Comparison of ENCODE assay signal across 8 cellular contexts in the genomic region with DNA sequence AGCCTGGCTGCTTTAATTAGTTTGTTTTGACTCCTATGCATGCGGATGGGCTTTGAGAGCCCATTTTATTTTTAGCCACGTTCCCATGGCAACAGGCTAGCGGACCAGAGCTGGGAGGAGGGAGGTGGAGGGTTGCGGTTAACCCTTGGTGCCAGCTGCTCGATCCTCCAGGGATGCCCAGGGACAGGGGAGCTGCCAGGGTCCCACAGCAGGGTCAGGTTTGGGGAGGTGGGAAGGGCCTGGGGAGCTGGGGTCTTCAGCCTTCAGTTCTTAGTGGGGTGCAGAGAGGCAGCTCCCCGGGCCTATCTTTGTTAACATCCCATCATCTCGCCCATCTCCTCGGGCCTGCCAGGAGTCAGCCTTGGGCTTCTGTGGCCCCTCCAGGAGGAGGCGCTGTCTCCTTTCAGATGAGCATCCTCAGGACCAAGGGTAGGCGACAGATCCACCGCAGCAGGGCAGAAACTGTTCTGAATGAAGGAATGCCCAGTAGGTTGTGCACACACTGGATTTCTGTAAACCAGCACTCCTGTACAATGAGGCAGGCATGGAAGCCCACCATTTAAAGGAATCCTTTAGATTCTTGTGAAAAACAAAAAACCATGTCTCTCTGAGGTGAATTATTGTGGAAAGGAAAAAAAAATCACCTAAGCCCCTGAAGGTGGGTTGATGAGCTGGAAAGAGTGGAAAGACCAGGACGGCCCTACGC.
DNase-seq lines count a peak whose midpoint lies in the region; ATAC-seq, FAIRE-seq and TF ChIP-seq lines count a peak whose summit lies in the region.

No MANE protein-coding gene starts in this region.

- H3K9me3 Mint-ChIP-seq in activated CD4-positive, alpha-beta T cell treated with anti-CD3 and anti-CD28 coated beads, Interleukin-2, amount 10 ng/mL, durations not matched to agents 24 days and 14 days, result no peaks in the 10 kb centered on the region

- intact Hi-C loops in activated CD4-positive, alpha-beta T cell treated with anti-CD3 and anti-CD28 coated beads, Interleukin-2, amount 10 ng/mL, durations not matched to agents 24 days and 14 days (cut with micrococcal nuclease), result loop anchor here (1.0 to 5.0 kb wide), 5 partner anchors 17 to 445 kb away; partner anchors contain the start of gene PIM1
- intact Hi-C loops in right lobe of liver (cut with DNase I), result loop anchor here (10.0 kb wide), 2 partner anchors 79 to 249 kb away; no protein-coding TSS in a partner anchor

- H3K4me3 ChIP-seq in A549, result no peak overlapping the region
- no peak overlapping the region for H3K4me3 ChIP-seq in right lobe of liver

- CTCF ChIA-PET in A549 (lab: Yijun Ruan, JAX), result interaction anchor here (0.6 to 14.0 kb wide), 52 partner anchors 7 to 473 kb away, joined by 3 to 137 read pairs (median 3); partner anchors contain the start of genes C6orf89, ETV7, PI16 and PPIL1

- no peak for FAIRE-seq in A549 (lab: Jason Lieb, UNC)

- TF ChIP-seq POLR2A in A549 (IDR thresholded peaks at IDR 0.05; ENCODE audit: low read length), result no peak
- TF ChIP-seq POLR2A in GM18505 (IDR thresholded peaks at IDR 0.05; ENCODE audit: borderline replicate concordance, extremely low read depth, insufficient read depth, insufficient read length), result no peak
- no peak for TF ChIP-seq POLR2A in right lobe of liver (IDR thresholded peaks at IDR 0.05)

- POLR2A ChIA-PET in A549 (lab: Yijun Ruan, JAX), result no interaction called here

- no peaks in the 10 kb centered on the region for H3K36me3 Mint-ChIP-seq in activated CD4-positive, alpha-beta T cell treated with anti-CD3 and anti-CD28 coated beads, Interleukin-2, amount 10 ng/mL, durations not matched to agents 24 days and 14 days (ENCODE audit: low read depth)

- no peaks in the 10 kb centered on the region for H3K9me3 ChIP-seq in A549
- no peaks in the 10 kb centered on the region for H3K9me3 ChIP-seq in right lobe of liver

- peak; percentile 68 for TF ChIP-seq CTCF in A549 (IDR thresholded peaks at IDR 0.05)
- TF ChIP-seq CTCF in right lobe of liver (IDR thresholded peaks at IDR 0.05), result peak; percentile 70 to 91 (median 82)

- H3K27me3 Mint-ChIP-seq in activated CD4-positive, alpha-beta T cell treated with anti-CD3 and anti-CD28 coated beads, Interleukin-2, amount 10 ng/mL, durations not matched to agents 24 days and 14 days, result no peaks in the 10 kb centered on the region

- 39% methylated on average over 7 of the region's 13 CpGs for WGBS in A549 (ENCODE audit: missing lambda C conversion rate)
- 14% methylated on average over 7 of the region's 13 CpGs for WGBS in right lobe of liver (ENCODE audit: insufficient coverage, low coverage, low lambda C conversion rate, missing lambda C conversion rate)

- peak overlapping the region; percentile 14 for H3K27ac Mint-ChIP-seq in activated CD4-positive, alpha-beta T cell treated with anti-CD3 and anti-CD28 coated beads, Interleukin-2, amount 10 ng/mL, durations not matched to agents 24 days and 14 days

- no peak for TF ChIP-seq EP300 in A549 (IDR thresholded peaks at IDR 0.05)

- H3K4me1 ChIP-seq in A549 (no peaks in the 10 kb centered on the region), right lobe of liver (no peaks in the 10 kb centered on the region)

- no peaks in the 10 kb centered on the region for H3K27me3 ChIP-seq in right lobe of liver

- ATAC-seq in A549 (peak; percentile 92 to 98), GM18505 (IDR thresholded peaks at IDR 0.05; ENCODE audit: unreplicated experiment) (peak; percentile 68), HG03342 (IDR thresholded peaks at IDR 0.05; ENCODE audit: unreplicated experiment) (peak; percentile 74), right lobe of liver (peak; percentile 89 to 95 (median 92))

- TF ChIP-seq RAD21 in A549 (conservative IDR thresholded peaks at IDR 0.05 in 1 of 2, IDR thresholded peaks at IDR 0.05 in 1 of 2), result peak; percentile 80 to 91

- peak; percentile 68 to 71 for DNase-seq in A549 (ENCODE audit: low read depth in 1 of 2, low spot score in 1 of 2)
- DNase-seq in NCI-H510A treated with DMSO at 0.1 percent for 48 hours (lab: John Stamatoyannopoulos, UW), result peak; percentile 85
- peak; percentile 96 for DNase-seq in activated CD4-positive, alpha-beta T cell treated with anti-CD3 and anti-CD28 coated beads, Interleukin-2, amount 10 ng/mL, durations not matched to agents 24 days and 14 days
- DNase-seq in right lobe of liver, result peak; percentile 83 to 84 (median 83)
- DNase-seq in stimulated activated CD4-positive, alpha-beta T cell treated with anti-CD3 and anti-CD28 coated beads, TNF-alpha, amount 100 ng/mL, for 24 hours (ENCODE audit: low read depth in 3 of 3), result peak; percentile 60 to 82 (median 67)

- no peaks in the 10 kb centered on the region for H3K36me3 ChIP-seq in right lobe of liver

- H3K4me3 Mint-ChIP-seq in activated CD4-positive, alpha-beta T cell treated with anti-CD3 and anti-CD28 coated beads, Interleukin-2, amount 10 ng/mL, durations not matched to agents 24 days and 14 days, result no peak overlapping the region

- H3K4me2 ChIP-seq in A549, result no peak overlapping the region

- H3K27ac ChIP-seq in A549 (no peak overlapping the region), cingulate gyrus (ENCODE audit: low read depth, low read length) (peak overlapping the region; percentile 65), right lobe of liver (no peak overlapping the region)

- H3K4me1 Mint-ChIP-seq in activated CD4-positive, alpha-beta T cell treated with anti-CD3 and anti-CD28 coated beads, Interleukin-2, amount 10 ng/mL, durations not matched to agents 24 days and 14 days, result peaks cover 33% of the 10 kb centered on the region

TF ChIP-seq in A549, 52 proteins besides CTCF, POLR2A, EP300 and RAD21:
- TF ChIP-seq ZNF302 (CRISPR knock-in tag; IDR thresholded peaks at IDR 0.05) (no peak), SMC3 (IDR thresholded peaks at IDR 0.05) (peak; percentile 73)
